Comparison of ENCODE assay signal across 8 cellular contexts in the genomic region with DNA sequence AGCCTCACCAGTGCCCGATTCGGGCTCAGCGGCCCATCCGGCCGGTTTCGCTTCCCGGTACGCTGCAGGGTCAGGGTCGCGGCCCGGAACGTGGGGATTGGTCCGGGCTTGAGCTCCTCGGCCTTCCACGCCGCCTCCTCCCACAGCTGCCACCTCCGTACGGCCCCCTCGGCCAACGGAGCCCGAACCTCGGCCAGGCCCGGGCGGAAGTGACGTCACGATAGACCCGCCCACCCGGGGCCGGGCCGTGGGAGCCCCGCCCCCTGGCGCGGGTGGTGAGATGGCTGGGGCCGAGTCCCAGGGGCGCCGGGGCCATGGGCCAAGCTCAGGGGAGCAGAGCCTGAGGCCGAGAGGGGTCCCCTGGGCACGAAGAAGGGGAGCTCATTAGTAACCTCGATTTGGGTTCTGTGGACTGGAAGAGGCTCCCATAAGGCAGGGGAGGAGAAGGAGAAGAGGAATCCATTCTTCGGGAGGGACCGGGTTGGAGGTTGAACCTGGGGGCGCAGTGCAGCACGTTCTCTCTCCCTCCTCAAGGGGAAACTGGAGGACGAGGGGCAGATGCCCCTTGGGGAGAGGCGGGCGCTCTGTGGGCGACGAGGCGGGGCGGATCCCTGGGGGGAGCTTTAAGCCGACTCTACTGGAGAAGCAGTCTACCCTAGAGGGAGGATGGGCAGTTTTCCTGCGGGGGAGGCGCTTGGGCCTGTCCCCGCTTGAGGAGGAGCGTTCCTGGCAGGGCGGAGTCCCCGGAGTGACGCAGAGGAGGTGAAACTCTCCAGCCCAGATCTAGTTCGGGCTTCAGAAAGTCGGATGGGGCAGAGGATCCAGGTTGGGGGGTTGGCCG. TPM values are rescaled to one million over a fixed set of nuclear protein-coding genes. Genes with fewer than 3 reads are reported as not detected.
DNase-seq lines count a peak whose midpoint lies in the region; ATAC-seq, FAIRE-seq and TF ChIP-seq lines count a peak whose summit lies in the region.

A gene with protein sequence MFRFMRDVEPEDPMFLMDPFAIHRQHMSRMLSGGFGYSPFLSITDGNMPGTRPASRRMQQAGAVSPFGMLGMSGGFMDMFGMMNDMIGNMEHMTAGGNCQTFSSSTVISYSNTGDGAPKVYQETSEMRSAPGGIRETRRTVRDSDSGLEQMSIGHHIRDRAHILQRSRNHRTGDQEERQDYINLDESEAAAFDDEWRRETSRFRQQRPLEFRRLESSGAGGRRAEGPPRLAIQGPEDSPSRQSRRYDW (minus strand): TSS at position 211 of the 841 bp plus-strand sequence. CDS start 807 bp downstream, outside the sequence.

- intact Hi-C loops in cardiac septum (cut with DNase I), result loop anchor here (1.0 to 5.0 kb wide), 3 partner anchors 13 to 74 kb away; a partner anchor contains a TSS

- H3K27ac ChIP-seq in adipose tissue (ENCODE audit: low read depth, low read length), result peak within 1 kb of the TSS; percentile 89

- peak; percentile 97 for FAIRE-seq in GM12891 (lab: Jason Lieb, UNC)

- H3K36me3 Mint-ChIP-seq in T-cell (peaks cover 11% of the 10 kb centered on the region), type B pancreatic cell (peaks cover 18% of the 10 kb centered on the region)

- DNase-seq in GM12891 (ENCODE audit: insufficient read length, low spot score), result peak; percentile 99
- peak; percentile 94 for DNase-seq in NCI-H1436 treated with DMSO at 0.1 percent for 48 hours (lab: John Stamatoyannopoulos, UW)
- DNase-seq in T-cell, result peak; percentile 91 to 98 (median 95)
- peak; percentile 99 for DNase-seq in cardiac septum (ENCODE audit: low spot score)
- peak; percentile 98 for DNase-seq in pons (ENCODE audit: low spot score)
- peak; percentile 99 for DNase-seq in type B pancreatic cell (ENCODE audit: extremely low spot score, unreplicated experiment)

- ATAC-seq in HG02840 (IDR thresholded peaks at IDR 0.05; ENCODE audit: low FRiP score, unreplicated experiment) (peak; percentile 82), T-cell (replicated peaks in 1 of 4) (peak; percentile 90 to 95 (median 94))

- 0% methylated on average over 56 to 61 of the region's 61 CpGs for WGBS in adipose tissue, 3 donors

- H3K4me1 Mint-ChIP-seq in T-cell, result peaks cover 14 to 24% (median 17%) of the 10 kb centered on the region in 3 donors
- peaks cover 18% of the 10 kb centered on the region for H3K4me1 Mint-ChIP-seq in type B pancreatic cell (ENCODE audit: unreplicated experiment)

- CTCF ChIA-PET in T-cell (lab: Charles Lee), result interaction anchor here (0.6 to 3.7 kb wide), 27 partner anchors 13 to 259 kb away, joined by 3 to 34 read pairs (median 4); a partner anchor contains a TSS

- TF ChIP-seq POLR2A in GM12891 (IDR thresholded peaks at IDR 0.05; ENCODE audit: low read depth, low read length), result peak; percentile 72

- H3K9me3 Mint-ChIP-seq in T-cell (no peaks in the 10 kb centered on the region), type B pancreatic cell (no peaks in the 10 kb centered on the region)

- POLR2A ChIA-PET in T-cell (lab: Charles Lee), result interaction anchor here (0.6 to 1.9 kb wide), 7 partner anchors 29 to 191 kb away, joined by 3 to 7 read pairs (median 3); a partner anchor contains a TSS

- H3K27me3 Mint-ChIP-seq in T-cell, result no peaks in the 10 kb centered on the region
- H3K27me3 Mint-ChIP-seq in type B pancreatic cell, result no peaks in the 10 kb centered on the region

- H3K27ac Mint-ChIP-seq in T-cell (peak within 1 kb of the TSS; percentile 92 to 97), type B pancreatic cell (peak within 1 kb of the TSS; percentile 100)

- H3K4me3 Mint-ChIP-seq in T-cell (peak within 1 kb of the TSS; percentile 88 to 93 (median 91)), type B pancreatic cell (peak within 1 kb of the TSS; percentile 99)

- peak; percentile 99 for TF ChIP-seq CTCF in type B pancreatic cell (conservative IDR thresholded peaks at IDR 0.05)

TF ChIP-seq in GM12891, 5 proteins besides CTCF, POLR2A, EP300 and RAD21:
- 0 out of 2 replicates have a peak, but pooled peaks have one; percentile 62 for TF ChIP-seq POU2F2 (IDR thresholded peaks at IDR 0.05; ENCODE audit: low read depth, low read length)
- peak; percentile 73; the same call in 1 of the 2 replicates for TF ChIP-seq POLR2AphosphoS5 (IDR thresholded peaks at IDR 0.05; ENCODE audit: low read depth, low read length)
- TF ChIP-seq PAX5 (IDR thresholded peaks at IDR 0.05; ENCODE audit: insufficient read depth, low read length, severe bottlenecking), result no peak
- 0 out of 2 replicates have a peak, but pooled peaks have one; percentile 5 for TF ChIP-seq SPI1 (IDR thresholded peaks at IDR 0.05; ENCODE audit: low read depth, low read length)
- peak; percentile 40; the same call in 1 of the 2 replicates for TF ChIP-seq TAF1 (IDR thresholded peaks at IDR 0.05; ENCODE audit: low read depth, low read length)

RNA-seq across cellular contexts. Expression of the gene that starts here (rescaled TPM):
- 112 TPM for polyA plus RNA-seq in GM12891 (2012; ENCODE audit: low read depth, missing spikeins)
- total RNA-seq in T-cell (100 to 1,000 TPM in 1 of 5 donors, 10 to 100 TPM in 4; 83.3 to 125 (median 88.4) TPM), cardiac septum (135 TPM), type B pancreatic cell (ENCODE audit: low replicate concordance) (187 and 371 TPM in 2 replicates)
- 100 to 1,000 TPM in 2 of 3 donors, 10 to 100 TPM in 1; 78.2 to 196 (median 188) TPM for polyA plus RNA-seq in adipose tissue

Comparison
In these comparisons a context has a peak if more than half of its experiments do, and no peak if none do; other contexts are left out.
1. Peak in every context shown above with its lines: DNase-seq, ATAC-seq and H3K27ac ChIP-seq.